In genomic region chr18:70058916-70059315, GRCh38 we compare ENCODE assay signal across 14 cellular contexts.
DNase-seq lines count a peak whose midpoint lies in the region; ATAC-seq and TF ChIP-seq lines count a peak whose summit lies in the region.
"Had no signal": no experiment of that assay in that cellular context is flagged by ENCODE, and none has a peak within 500 bp of the region (broad histone marks: within the 10 kb centered on the region; RNA-seq: fewer than 3 reads in every experiment).

No MANE protein-coding gene starts in this region.

- no peak for TF ChIP-seq POLR2A in stomach (IDR thresholded peaks at IDR 0.05)
- TF ChIP-seq POLR2A in gastroesophageal sphincter (IDR thresholded peaks at IDR 0.05) = no peak

- H3K4me1 ChIP-seq in stomach (no peaks in the 10 kb centered on the region), gastroesophageal sphincter (no peaks in the 10 kb centered on the region)
- H3K4me1 ChIP-seq: breast epithelium had no signal

- H3K36me3 ChIP-seq in stomach = peaks cover 0 to 65% (median 50%) of the 10 kb centered on the region in 4 donors
- peaks cover 0 to 61% of the 10 kb centered on the region in 2 donors for H3K36me3 ChIP-seq in gastroesophageal sphincter
- H3K36me3 ChIP-seq: breast epithelium had no signal

- intact Hi-C loops in stomach (cut with DNase I; ENCODE audit: low total_unique reads) = no loop called here

- H3K4me3 ChIP-seq in stomach = no peak overlapping the region
- H3K4me3 ChIP-seq in gastroesophageal sphincter = no peak overlapping the region
- H3K4me3 ChIP-seq: breast epithelium, SK-N-MC had no signal

- no peaks in the 10 kb centered on the region for H3K27me3 ChIP-seq in stomach
- H3K27me3 ChIP-seq in gastroesophageal sphincter = no peaks in the 10 kb centered on the region
- H3K27me3 ChIP-seq: breast epithelium had no signal

- DNase-seq in NOMO-1 treated with dmso at 0.1 percent for 144 hours (lab: John Stamatoyannopoulos, UW; ENCODE audit: unreplicated experiment) (no peak), stomach (no peak)
- DNase-seq in activated effector memory CD4-positive, alpha-beta T cell treated with Interleukin-2 at 50 U/mL for 16 hours = no peak
- DNase-seq: hippocampal formation; NCI-H524; stimulated activated CD4-positive, alpha-beta T cell treated with anti-CD3 and anti-CD28 coated beads, Interleukin-2, amount 100 ng/mL, for 48 hours had no signal

- TF ChIP-seq EP300 in stomach (IDR thresholded peaks at IDR 0.05) (no peak), gastroesophageal sphincter (IDR thresholded peaks at IDR 0.05) (no peak)

- ATAC-seq in GM18498 (IDR thresholded peaks at IDR 0.05; ENCODE audit: unreplicated experiment) (peak; percentile 100), GM19397 (IDR thresholded peaks at IDR 0.05; ENCODE audit: unreplicated experiment) (peak; percentile 98), HG02759 (IDR thresholded peaks at IDR 0.05; ENCODE audit: unreplicated experiment) (peak; percentile 98), HG03378 (IDR thresholded peaks at IDR 0.05; ENCODE audit: unreplicated experiment) (peak; percentile 99), gastroesophageal sphincter (no peak)
- ATAC-seq: HCT116 had no signal

- H3K27ac ChIP-seq in stomach (no peak overlapping the region), gastroesophageal sphincter (no peak overlapping the region)
- H3K27ac ChIP-seq: breast epithelium, SK-N-MC had no signal

- TF ChIP-seq CTCF in stomach (IDR thresholded peaks at IDR 0.05) (no peak), gastroesophageal sphincter (IDR thresholded peaks at IDR 0.05) (no peak)

- H3K9me3 ChIP-seq in stomach (no peaks in the 10 kb centered on the region), gastroesophageal sphincter (no peaks in the 10 kb centered on the region)
- H3K9me3 ChIP-seq: breast epithelium had no signal
